ENCODE assay signal across 8 cellular contexts in genomic region chr21:46097826-46098286, GRCh38. TPM values are rescaled to one million over a fixed set of nuclear protein-coding genes. Genes with fewer than 3 reads are reported as not detected.
DNase-seq lines count a peak whose midpoint lies in the region; ATAC-seq and TF ChIP-seq lines count a peak whose summit lies in the region.

TSS of gene COL6A2 (plus strand) at chr21:46098112.

- ATAC-seq in naive thymus-derived CD4-positive, alpha-beta T cell, result peak; percentile 87
- ATAC-seq in HG03280 (IDR thresholded peaks at IDR 0.05; ENCODE audit: unreplicated experiment), result no peak

- peaks cover 30% of the 10 kb centered on the region for H3K27me3 Mint-ChIP-seq in activated T-cell treated with anti-CD3 and anti-CD28 coated beads, Interleukin-2, amount 50 U/mL, for 24 hours
- H3K27me3 Mint-ChIP-seq in naive thymus-derived CD4-positive, alpha-beta T cell, result peaks cover 0 to 36% (median 28%) of the 10 kb centered on the region in 5 donors

- H3K4me1 Mint-ChIP-seq in activated T-cell treated with anti-CD3 and anti-CD28 coated beads, Interleukin-2, amount 50 U/mL, for 24 hours (ENCODE audit: low read depth), result peaks cover 5% of the 10 kb centered on the region
- H3K4me1 Mint-ChIP-seq in naive thymus-derived CD4-positive, alpha-beta T cell, result peaks cover 0 to 18% (median 4%) of the 10 kb centered on the region in 7 donors

- H3K27ac Mint-ChIP-seq in activated T-cell treated with anti-CD3 and anti-CD28 coated beads, Interleukin-2, amount 50 U/mL, for 24 hours, result no peak within 1 kb of the TSS
- peak within 1 kb of the TSS in 6 of 9 donors; percentile 3 to 82 (median 31) for H3K27ac Mint-ChIP-seq in naive thymus-derived CD4-positive, alpha-beta T cell

- POLR2A ChIA-PET in naive thymus-derived CD4-positive, alpha-beta T cell (lab: Charles Lee), result interaction anchor here (0.6 kb wide), 1 partner anchor 20 kb away, joined by 3 read pairs; no protein-coding TSS in a partner anchor

- peak; percentile 33 for DNase-seq in NCI-H1105 (lab: John Stamatoyannopoulos, UW)
- peak; percentile 78 for DNase-seq in activated T-cell treated with anti-CD3 and anti-CD28 coated beads, Interleukin-2, amount 50 U/mL, for 24 hours
- no peak for DNase-seq in esophagus squamous epithelium (lab: John Stamatoyannopoulos, UW)
- peak in 8 of 9 donors; percentile 35 to 67 (median 48) for DNase-seq in naive thymus-derived CD4-positive, alpha-beta T cell
- no peak for DNase-seq in cortex of kidney (lab: John Stamatoyannopoulos, UW)

- H3K36me3 Mint-ChIP-seq in activated T-cell treated with anti-CD3 and anti-CD28 coated beads, Interleukin-2, amount 50 U/mL, for 24 hours (ENCODE audit: low read depth), result no peaks in the 10 kb centered on the region
- peaks cover 0 to 18% (median 5%) of the 10 kb centered on the region in 5 donors for H3K36me3 Mint-ChIP-seq in naive thymus-derived CD4-positive, alpha-beta T cell

- peak within 1 kb of the TSS; percentile 54 for H3K27ac ChIP-seq in C4-2B
- peak within 1 kb of the TSS; percentile 69 to 98 (median 88) for H3K27ac ChIP-seq in esophagus squamous epithelium
- H3K27ac ChIP-seq in naive thymus-derived CD4-positive, alpha-beta T cell (ENCODE audit: low read depth, low read length), result peak within 1 kb of the TSS; percentile 57
- H3K27ac ChIP-seq in stomach smooth muscle (ENCODE audit: low read length), result peak within 1 kb of the TSS; percentile 99

- peak within 1 kb of the TSS; percentile 48 to 84 (median 62) for H3K4me3 ChIP-seq in esophagus squamous epithelium
- no peak within 1 kb of the TSS for H3K4me3 ChIP-seq in naive thymus-derived CD4-positive, alpha-beta T cell (ENCODE audit: low read length)
- H3K4me3 ChIP-seq in stomach smooth muscle (ENCODE audit: low read length in 2 of 2), result peak within 1 kb of the TSS; percentile 79 to 83

- CTCF ChIA-PET in naive thymus-derived CD4-positive, alpha-beta T cell (lab: Charles Lee), result no interaction called here

- peak in 2 of 4 donors; percentile 70 to 77 for TF ChIP-seq POLR2A in esophagus squamous epithelium (IDR thresholded peaks at IDR 0.05)

- peak within 1 kb of the TSS; percentile 65 for H3K4me3 Mint-ChIP-seq in activated T-cell treated with anti-CD3 and anti-CD28 coated beads, Interleukin-2, amount 50 U/mL, for 24 hours
- H3K4me3 Mint-ChIP-seq in naive thymus-derived CD4-positive, alpha-beta T cell, result peak within 1 kb of the TSS; percentile 60 to 81 (median 71)

- peaks cover 7 to 49% (median 23%) of the 10 kb centered on the region in 3 donors for H3K4me1 ChIP-seq in esophagus squamous epithelium
- H3K4me1 ChIP-seq in naive thymus-derived CD4-positive, alpha-beta T cell (ENCODE audit: control insufficient read depth in 2 of 2, insufficient read depth in 2 of 2, low read length in 2 of 2), result peaks cover 0 to 19% of the 10 kb centered on the region in 2 donors
- peaks cover 58% of the 10 kb centered on the region for H3K4me1 ChIP-seq in stomach smooth muscle (ENCODE audit: control insufficient read depth, insufficient read depth, low read length)

- intact Hi-C loops in esophagus squamous epithelium (cut with DNase I), result no loop called here
- intact Hi-C loops in naive thymus-derived CD4-positive, alpha-beta T cell (cut with micrococcal nuclease), result loop anchor here (1.0 to 10.0 kb wide), 3 partner anchors 123 to 129 kb away; partner anchors contain the start of gene LSS (in 1 of the 2)

- H3K9me3 ChIP-seq in esophagus squamous epithelium, result no peaks in the 10 kb centered on the region
- H3K9me3 ChIP-seq in naive thymus-derived CD4-positive, alpha-beta T cell (ENCODE audit: control insufficient read depth in 2 of 3, low read length in 3 of 3), result no peaks in the 10 kb centered on the region
- no peaks in the 10 kb centered on the region for H3K9me3 ChIP-seq in stomach smooth muscle (ENCODE audit: control insufficient read depth in 2 of 2, low read length in 2 of 2)

- TF ChIP-seq CTCF in C4-2B (conservative IDR thresholded peaks at IDR 0.05) (peak; percentile 28), esophagus squamous epithelium (IDR thresholded peaks at IDR 0.05) (peak in 1 of 6 experiments; percentile 36)

- peaks cover 6% of the 10 kb centered on the region for H3K9me3 Mint-ChIP-seq in activated T-cell treated with anti-CD3 and anti-CD28 coated beads, Interleukin-2, amount 50 U/mL, for 24 hours
- H3K9me3 Mint-ChIP-seq in naive thymus-derived CD4-positive, alpha-beta T cell, result peaks cover 0 to 16% (median 7%) of the 10 kb centered on the region in 11 donors

- H3K27me3 ChIP-seq in esophagus squamous epithelium, result peaks cover 0 to 65% (median 5%) of the 10 kb centered on the region in 4 donors
- H3K27me3 ChIP-seq in naive thymus-derived CD4-positive, alpha-beta T cell (ENCODE audit: control insufficient read depth in 2 of 2, insufficient read depth in 2 of 2, low read length in 2 of 2), result no peaks in the 10 kb centered on the region
- H3K27me3 ChIP-seq in stomach smooth muscle (ENCODE audit: control insufficient read depth in 1 of 2, insufficient read depth in 2 of 2, low read length in 2 of 2), result no peaks in the 10 kb centered on the region

- H3K36me3 ChIP-seq in esophagus squamous epithelium (no peaks in the 10 kb centered on the region), stomach smooth muscle (ENCODE audit: control insufficient read depth in 2 of 2, insufficient read depth in 2 of 2, low read length in 2 of 2) (peaks cover 0 to 3% of the 10 kb centered on the region in 2 donors)
- H3K36me3 ChIP-seq in naive thymus-derived CD4-positive, alpha-beta T cell (ENCODE audit: control insufficient read depth in 2 of 3, insufficient read depth in 3 of 3, low read length in 3 of 3), result no peaks in the 10 kb centered on the region

- H3K9ac ChIP-seq in stomach smooth muscle (ENCODE audit: low read length in 2 of 2), result peak within 1 kb of the TSS; percentile 81

- 0% methylated on average over 7 of the region's 58 CpGs; no CpG with 5 or more reads in 1 of the 2 donors for WGBS in esophagus squamous epithelium, 2 donors

RNA-seq across cellular contexts. Expression of gene COL6A2, which starts in this region (rescaled TPM):
- total RNA-seq in esophagus squamous epithelium, result 100 to 1,000 TPM in 1 of 4 donors, 10 to 100 TPM in 3; 23.0 to 328 (median 62.0) TPM
- 10 to 100 TPM in 4 of 5 experiments, 1 to 10 TPM in 1; 3.1 to 47.7 (median 40.3) TPM for total RNA-seq in naive thymus-derived CD4-positive, alpha-beta T cell
- polyA plus RNA-seq in naive thymus-derived CD4-positive, alpha-beta T cell, result 1 to 10 TPM; 1.7 to 4.4 TPM

Comparison
In these comparisons a context has a peak if more than half of its experiments do, and no peak if none do; other contexts are left out.
1. DNase-seq: peak in NCI-H1105 (single experiment), activated T-cell treated with anti-CD3 and anti-CD28 coated beads, Interleukin-2, amount 50 U/mL, for 24 hours (single experiment) and naive thymus-derived CD4-positive, alpha-beta T cell (8 of 9); none in esophagus squamous epithelium (single experiment) and cortex of kidney (single experiment).
2. Peak in every context shown above with its lines, with median percentiles within 50 percentile points of each other: H3K27ac ChIP-seq.